In the genomic region with DNA sequence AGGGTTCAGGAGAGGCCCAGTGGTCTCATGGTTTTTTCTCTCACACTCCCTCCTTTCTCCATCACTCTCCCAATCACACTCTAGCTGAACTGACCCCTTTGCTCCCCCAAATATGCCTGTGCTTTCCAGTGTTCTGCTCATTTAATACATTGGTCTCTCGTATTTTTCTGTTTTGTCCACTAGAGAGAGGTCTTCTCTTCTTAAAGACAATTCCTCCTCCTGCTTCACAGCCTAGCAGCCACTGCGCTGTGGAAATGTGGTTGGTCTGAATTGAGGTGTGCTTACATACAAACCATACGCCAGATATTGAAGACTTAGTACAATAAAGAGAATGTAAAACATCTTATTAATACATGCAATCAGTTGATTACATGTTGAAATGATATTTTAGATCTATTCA, we compare ENCODE assay signal across 9 cellular contexts.
A peak's percentile ranks its signal among the peaks of the same experiment; 100 is the strongest.
DNase-seq lines count a peak whose midpoint lies in the region; ATAC-seq and TF ChIP-seq lines count a peak whose summit lies in the region.
"Had no signal": no experiment of that assay in that cellular context is flagged by ENCODE, and none has a peak within 500 bp of the region (broad histone marks: within the 10 kb centered on the region; RNA-seq: fewer than 3 reads in every experiment).

No MANE protein-coding gene starts in this region.

- POLR2A ChIA-PET in IMR-90 (lab: Charles Lee; ENCODE audit: unreplicated experiment): no interaction called here

- H2AK5ac ChIP-seq in IMR-90 (ENCODE audit: low read depth, low read length): no peak overlapping the region

- H4K8ac ChIP-seq in IMR-90 (ENCODE audit: low read depth in 2 of 2, low read length in 2 of 2): no peak overlapping the region

- WGBS in IMR-90 (ENCODE audit: extremely low coverage in 2 of 2, insufficient read length in 1 of 2), 2 experiments: no CpG with 5 or more reads among the region's 3 CpGs
- WGBS in adrenal gland, 4 donors: 54 to 66% (median 60%) methylated on average over 3 of the region's 3 CpGs

- BruUV-seq in IMR-90 (replicated peaks; lab: Mats Ljungman, UMichigan): no TSS peak

- H4K91ac ChIP-seq in IMR-90 (ENCODE audit: insufficient read depth, low read depth, low read length): no peak overlapping the region

- H3K4me3 Mint-ChIP-seq in memory B cell (no peak overlapping the region), mesothelial cell of epicardium (no peak overlapping the region)
- no peak overlapping the region for H3K4me3 Mint-ChIP-seq in activated naive CD8-positive, alpha-beta T cell treated with anti-CD3 and anti-CD28 coated beads, Interleukin-2, amount 50 U/mL, for 24 hours
- H3K4me3 Mint-ChIP-seq: dendritic cell treated with granulocyte-macrophage colony-stimulating factor and Interleukin-4, amounts not matched to agents 40 ng/mL and 50 ng/mL, for 4 days had no signal

- H3K9ac ChIP-seq in DND-41 (ENCODE audit: low read depth, low read length): no peak overlapping the region
- H3K9ac ChIP-seq in IMR-90 (ENCODE audit: low read depth, low read length): no peak overlapping the region

- dilution Hi-C loops in IMR-90 (cut with HindIII; ENCODE audit: low sequenced_read_pairs, unreplicated experiment): no loop called here

- peaks cover 3% of the 10 kb centered on the region; the same call in 1 of the 2 replicates for H3K9me1 ChIP-seq in IMR-90 (ENCODE audit: insufficient read depth, low read length)

- no peaks in the 10 kb centered on the region for H3K79me2 ChIP-seq in DND-41 (ENCODE audit: insufficient read depth, low read length)

- H3K36me3 Mint-ChIP-seq in memory B cell (no peaks in the 10 kb centered on the region), mesothelial cell of epicardium (no peaks in the 10 kb centered on the region)
- H3K36me3 Mint-ChIP-seq in activated naive CD8-positive, alpha-beta T cell treated with anti-CD3 and anti-CD28 coated beads, Interleukin-2, amount 50 U/mL, for 24 hours (ENCODE audit: low read depth): no peaks in the 10 kb centered on the region

- no peak overlapping the region for H2BK20ac ChIP-seq in IMR-90 (ENCODE audit: low read depth, low read length)

- TF ChIP-seq POLR2A in IMR-90 (IDR thresholded peaks at IDR 0.05; ENCODE audit: low read depth, low read length): no peak
- no peak for TF ChIP-seq POLR2A in adrenal gland (IDR thresholded peaks at IDR 0.05)

- peak overlapping the region; percentile 7 for H3K27ac Mint-ChIP-seq in memory B cell
- no peak overlapping the region for H3K27ac Mint-ChIP-seq in mesothelial cell of epicardium
- no peak overlapping the region for H3K27ac Mint-ChIP-seq in activated naive CD8-positive, alpha-beta T cell treated with anti-CD3 and anti-CD28 coated beads, Interleukin-2, amount 50 U/mL, for 24 hours

- H3K9me3 ChIP-seq in DND-41 (ENCODE audit: insufficient read depth, low read length, severe bottlenecking) (no peaks in the 10 kb centered on the region), IMR-90 (ENCODE audit: control insufficient read depth, insufficient read depth, low read length) (no peaks in the 10 kb centered on the region), adrenal gland (replicated peaks in 1 of 3) (no peaks in the 10 kb centered on the region)

- H3K4ac ChIP-seq in IMR-90 (ENCODE audit: low read depth, low read length): no peak overlapping the region

- H3K4me1 ChIP-seq in DND-41 (ENCODE audit: insufficient read depth, low read length) (peaks cover 24% of the 10 kb centered on the region), IMR-90 (ENCODE audit: control insufficient read depth, insufficient read depth, low read length) (peaks cover 5% of the 10 kb centered on the region), adrenal gland (replicated peaks in 1 of 2) (peaks cover 0 to 4% of the 10 kb centered on the region in 2 donors)

- peak; percentile 33 for DNase-seq in DND-41
- DNase-seq in IMR-90: peak; percentile 41
- DNase-seq in adrenal gland: no peak
- no peak for DNase-seq in memory B cell (ENCODE audit: low spot score in 2 of 2)
- DNase-seq in activated effector memory CD4-positive, alpha-beta T cell treated with Interleukin-2 at 50 U/mL for 16 hours: no peak
- no peak for DNase-seq in RKO (ENCODE audit: low spot score)
- DNase-seq in mesothelial cell of epicardium (ENCODE audit: low spot score in 2 of 2, unreplicated experiment in 2 of 2): no peak
- no peak for DNase-seq in activated naive CD8-positive, alpha-beta T cell treated with anti-CD3 and anti-CD28 coated beads, Interleukin-2, amount 50 U/mL, for 24 hours

- H3K4me2 ChIP-seq in DND-41 (ENCODE audit: insufficient read depth, low read length) (no peak overlapping the region), IMR-90 (ENCODE audit: low read depth, low read length) (no peak overlapping the region)

- H3K79me1 ChIP-seq in IMR-90 (ENCODE audit: low read depth in 1 of 2, low read length in 2 of 2): no peaks in the 10 kb centered on the region

- H3K27me3 ChIP-seq in DND-41 (ENCODE audit: insufficient read depth, low read length, poor library complexity) (no peaks in the 10 kb centered on the region), IMR-90 (ENCODE audit: control insufficient read depth, insufficient read depth, low read length) (peaks cover 4% of the 10 kb centered on the region; the same call in 1 of the 2 replicates), adrenal gland (no peaks in the 10 kb centered on the region)

- CTCF ChIA-PET in IMR-90 (lab: Yijun Ruan, JAX): interaction anchor here (1.0 to 1.4 kb wide), 4 partner anchors 119 to 290 kb away, joined by 3 to 5 read pairs (median 4); partner anchors contain the start of genes CCR1 and CCR5

- H4K20me1 ChIP-seq in DND-41 (ENCODE audit: insufficient read depth, low read length) (no peaks in the 10 kb centered on the region), IMR-90 (ENCODE audit: insufficient read depth, low read length) (no peaks in the 10 kb centered on the region)

- peak; percentile 53 for TF ChIP-seq RAD21 in IMR-90 (IDR thresholded peaks at IDR 0.05; ENCODE audit: low read length)

- no peak overlapping the region for H3K23ac ChIP-seq in IMR-90 (ENCODE audit: low read depth, low read length)

- in situ Hi-C loops in IMR-90 (cut with MboI; ENCODE audit: low sequenced_read_pairs): loop anchor here (10.0 to 25.0 kb wide), 2 partner anchors 287 to 1051 kb away; partner anchors contain the start of genes CCR5 and CLEC3B

- H2AFZ ChIP-seq in DND-41 (ENCODE audit: low read depth, low read length): no peak overlapping the region
- no peak overlapping the region for H2AFZ ChIP-seq in IMR-90 (replicated peaks; ENCODE audit: low read length, poor library complexity)

- ATAC-seq in DND-41 (ENCODE audit: insufficient read depth, low read depth) (peak; percentile 65; the same call in 2 of the 3 replicates), IMR-90 (ENCODE audit: low read depth) (peak; percentile 66), memory B cell (ENCODE audit: low read depth) (peak; percentile 69)
- ATAC-seq in activated naive CD8-positive, alpha-beta T cell treated with anti-CD3 and anti-CD28 coated beads, Interleukin-2, amount 50 U/mL, for 24 hours: no peak

- no peak overlapping the region for H3K4me3 ChIP-seq in DND-41 (ENCODE audit: low read depth in 1 of 2, low read length in 2 of 2)
- H3K4me3 ChIP-seq in IMR-90 (ENCODE audit: insufficient read depth, low read depth, low read length): no peak overlapping the region
- no peak overlapping the region for H3K4me3 ChIP-seq in adrenal gland

- no peak overlapping the region for H2AK9ac ChIP-seq in IMR-90 (replicated peaks; ENCODE audit: low read depth, low read length, poor library complexity)

- H3K4me1 Mint-ChIP-seq in memory B cell (peaks cover 39% of the 10 kb centered on the region), mesothelial cell of epicardium (peaks cover 4% of the 10 kb centered on the region)
- peaks cover 29% of the 10 kb centered on the region for H3K4me1 Mint-ChIP-seq in activated naive CD8-positive, alpha-beta T cell treated with anti-CD3 and anti-CD28 coated beads, Interleukin-2, amount 50 U/mL, for 24 hours

- no peak overlapping the region for H3K18ac ChIP-seq in IMR-90 (ENCODE audit: low read depth, low read length)

- H3K36me3 ChIP-seq in DND-41 (ENCODE audit: insufficient read depth, low read length) (no peaks in the 10 kb centered on the region), IMR-90 (ENCODE audit: control insufficient read depth, insufficient read depth, low read length) (no peaks in the 10 kb centered on the region), adrenal gland (replicated peaks in 1 of 2) (no peaks in the 10 kb centered on the region)

- TF ChIP-seq CTCF in DND-41 (IDR thresholded peaks at IDR 0.05; ENCODE audit: borderline replicate concordance, extremely low read depth, low read length, poor library complexity, severe bottlenecking) (peak; percentile 57), IMR-90 (conservative IDR thresholded peaks at IDR 0.05; ENCODE audit: low read depth, low read length) (peak; percentile 46), adrenal gland (IDR thresholded peaks at IDR 0.05) (peak in 4 of 6 experiments; percentile 23 to 42 (median 27)), mesothelial cell of epicardium (IDR thresholded peaks at IDR 0.05; ENCODE audit: unreplicated experiment) (no peak)

- H3K9me3 Mint-ChIP-seq in memory B cell (no peaks in the 10 kb centered on the region), mesothelial cell of epicardium (no peaks in the 10 kb centered on the region)
- H3K9me3 Mint-ChIP-seq in activated naive CD8-positive, alpha-beta T cell treated with anti-CD3 and anti-CD28 coated beads, Interleukin-2, amount 50 U/mL, for 24 hours: no peaks in the 10 kb centered on the region
- H3K9me3 Mint-ChIP-seq: dendritic cell treated with granulocyte-macrophage colony-stimulating factor and Interleukin-4, amounts not matched to agents 40 ng/mL and 50 ng/mL, for 4 days had no signal

- H2BK120ac ChIP-seq in IMR-90 (ENCODE audit: low read depth, low read length): no peak overlapping the region

- H3K27ac ChIP-seq in DND-41 (ENCODE audit: low read length): no peak overlapping the region
- no peak overlapping the region for H3K27ac ChIP-seq in IMR-90 (ENCODE audit: insufficient read depth, low read length)
- no peak overlapping the region for H3K27ac ChIP-seq in adrenal gland

- no peak overlapping the region for H2BK15ac ChIP-seq in IMR-90 (ENCODE audit: low read depth, low read length)

- intact Hi-C loops in IMR-90 (cut with micrococcal nuclease): loop anchor here (1.0 to 5.0 kb wide), 4 partner anchors 121 to 339 kb away; partner anchors contain the start of gene CCR1
- intact Hi-C loops in adrenal gland (cut with DNase I): loop anchor here (10.0 kb wide), 2 partner anchors 287 to 323 kb away; partner anchors contain the start of gene CCR5 (in 1 of the 2)

- H2BK5ac ChIP-seq in IMR-90 (ENCODE audit: low read depth, low read length, poor library complexity, severe bottlenecking): no peak overlapping the region

- H3K14ac ChIP-seq in IMR-90 (replicated peaks; ENCODE audit: low read depth, low read length): no peak overlapping the region

- H3K56ac ChIP-seq in IMR-90 (ENCODE audit: extremely low read depth, insufficient read depth, low read length): no peak overlapping the region

- H4K5ac ChIP-seq in IMR-90 (ENCODE audit: low read depth, low read length): no peak overlapping the region

- H3K27me3 Mint-ChIP-seq in memory B cell: no peaks in the 10 kb centered on the region
- H3K27me3 Mint-ChIP-seq in mesothelial cell of epicardium (ENCODE audit: low read depth): no peaks in the 10 kb centered on the region
- peaks cover 24% of the 10 kb centered on the region for H3K27me3 Mint-ChIP-seq in activated naive CD8-positive, alpha-beta T cell treated with anti-CD3 and anti-CD28 coated beads, Interleukin-2, amount 50 U/mL, for 24 hours
- H3K27me3 Mint-ChIP-seq: dendritic cell treated with granulocyte-macrophage colony-stimulating factor and Interleukin-4, amounts not matched to agents 40 ng/mL and 50 ng/mL, for 4 days had no signal

Comparison
In these comparisons a context has a peak if more than half of its experiments do, and no peak if none do; other contexts are left out.
1. DNase-seq: peak in DND-41 (single experiment) and IMR-90 (single experiment); none in adrenal gland (0 of 7), memory B cell (0 of 2), activated effector memory CD4-positive, alpha-beta T cell treated with Interleukin-2 at 50 U/mL for 16 hours (single experiment), RKO (single experiment), mesothelial cell of epicardium (0 of 2) and activated naive CD8-positive, alpha-beta T cell treated with anti-CD3 and anti-CD28 coated beads, Interleukin-2, amount 50 U/mL, for 24 hours (single experiment).